1 cellular context compared by ENCODE assay signal in genomic region chrX:155534800-155535199, GRCh38.
TF ChIP-seq lines count a peak whose summit lies in the region.

No MANE protein-coding gene starts in this region.

TF ChIP-seq in GM23338, 12 proteins besides CTCF, POLR2A, EP300 and RAD21:
- TF ChIP-seq REST (IDR thresholded peaks at IDR 0.05; ENCODE audit: unreplicated experiment), result no peak
